In genomic region chr16:30808163-30808562, GRCh38 we compare ENCODE assay signal across 2 cellular contexts.
A peak's percentile ranks its signal among the peaks of the same experiment; 100 is the strongest.
TF ChIP-seq lines count a peak whose summit lies in the region.

No MANE protein-coding gene starts in this region.

TF ChIP-seq in HepG2, 621 proteins besides CTCF, POLR2A, EP300 and RAD21:
- no peak for TF ChIP-seq FOSL1 (CRISPR knock-in tag; IDR thresholded peaks at IDR 0.05; ENCODE audit: borderline replicate concordance)
- TF ChIP-seq, protein P1, sequence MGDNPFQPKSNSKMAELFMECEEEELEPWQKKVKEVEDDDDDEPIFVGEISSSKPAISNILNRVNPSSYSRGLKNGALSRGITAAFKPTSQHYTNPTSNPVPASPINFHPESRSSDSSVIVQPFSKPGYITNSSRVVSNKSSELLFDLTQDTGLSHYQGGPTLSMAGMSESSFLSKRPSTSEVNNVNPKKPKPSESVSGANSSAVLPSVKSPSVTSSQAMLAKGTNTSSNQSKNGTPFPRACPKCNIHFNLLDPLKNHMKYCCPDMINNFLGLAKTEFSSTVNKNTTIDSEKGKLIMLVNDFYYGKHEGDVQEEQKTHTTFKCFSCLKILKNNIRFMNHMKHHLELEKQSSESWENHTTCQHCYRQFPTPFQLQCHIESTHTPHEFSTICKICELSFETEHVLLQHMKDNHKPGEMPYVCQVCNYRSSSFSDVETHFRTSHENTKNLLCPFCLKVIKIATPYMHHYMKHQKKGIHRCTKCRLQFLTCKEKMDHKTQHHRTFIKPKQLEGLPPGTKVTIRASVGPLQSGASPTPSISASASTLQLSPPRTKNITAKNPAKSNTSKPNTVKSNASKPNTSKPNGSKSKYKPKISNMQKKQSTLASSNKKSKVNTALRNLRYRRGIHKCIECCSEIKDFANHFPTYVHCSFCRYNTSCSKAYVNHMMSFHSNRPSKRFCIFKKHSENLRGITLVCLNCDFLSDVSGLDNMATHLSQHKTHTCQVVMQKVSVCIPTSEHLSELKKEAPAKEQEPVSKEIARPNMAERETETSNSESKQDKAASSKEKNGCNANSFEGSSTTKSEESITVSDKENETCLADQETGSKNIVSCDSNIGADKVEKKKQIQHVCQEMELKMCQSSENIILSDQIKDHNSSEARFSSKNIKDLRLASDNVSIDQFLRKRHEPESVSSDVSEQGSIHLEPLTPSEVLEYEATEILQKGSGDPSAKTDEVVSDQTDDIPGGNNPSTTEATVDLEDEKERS (CRISPR knock-in tag; IDR thresholded peaks at IDR 0.05) = no peak
- no peak for TF ChIP-seq ATF6 (CRISPR knock-in tag; conservative IDR thresholded peaks at IDR 0.05)
- no peak for TF ChIP-seq RORA (CRISPR knock-in tag; IDR thresholded peaks at IDR 0.05)
- TF ChIP-seq, protein P2, sequence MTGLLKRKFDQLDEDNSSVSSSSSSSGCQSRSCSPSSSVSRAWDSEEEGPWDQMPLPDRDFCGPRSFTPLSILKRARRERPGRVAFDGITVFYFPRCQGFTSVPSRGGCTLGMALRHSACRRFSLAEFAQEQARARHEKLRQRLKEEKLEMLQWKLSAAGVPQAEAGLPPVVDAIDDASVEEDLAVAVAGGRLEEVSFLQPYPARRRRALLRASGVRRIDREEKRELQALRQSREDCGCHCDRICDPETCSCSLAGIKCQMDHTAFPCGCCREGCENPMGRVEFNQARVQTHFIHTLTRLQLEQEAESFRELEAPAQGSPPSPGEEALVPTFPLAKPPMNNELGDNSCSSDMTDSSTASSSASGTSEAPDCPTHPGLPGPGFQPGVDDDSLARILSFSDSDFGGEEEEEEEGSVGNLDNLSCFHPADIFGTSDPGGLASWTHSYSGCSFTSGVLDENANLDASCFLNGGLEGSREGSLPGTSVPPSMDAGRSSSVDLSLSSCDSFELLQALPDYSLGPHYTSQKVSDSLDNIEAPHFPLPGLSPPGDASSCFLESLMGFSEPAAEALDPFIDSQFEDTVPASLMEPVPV (CRISPR knock-in tag; IDR thresholded peaks at IDR 0.05) = 0 out of 2 replicates have a peak, but pooled peaks have one; percentile 17
- no peak for TF ChIP-seq ZNF280B (CRISPR knock-in tag; IDR thresholded peaks at IDR 0.05; ENCODE audit: borderline replicate concordance)
- TF ChIP-seq PCBP1 (IDR thresholded peaks at IDR 0.05; ENCODE audit: borderline replicate concordance, low read depth, low read length) = no peak

TF ChIP-seq in K562, 482 proteins besides CTCF, POLR2A, EP300 and RAD21:
- TF ChIP-seq ETS1 (conservative IDR thresholded peaks at IDR 0.05; ENCODE audit: control insufficient read depth, low read depth, low read length) (no peak), PHF21A (IDR thresholded peaks at IDR 0.05; ENCODE audit: borderline replicate concordance, low read depth) (no peak), ZNF583 (CRISPR knock-in tag; IDR thresholded peaks at IDR 0.05) (no peak), BCOR (IDR thresholded peaks at IDR 0.05) (no peak), ZNF57 (CRISPR knock-in tag; IDR thresholded peaks at IDR 0.05) (no peak), VEZF1 (CRISPR knock-in tag; IDR thresholded peaks at IDR 0.05) (no peak), FOS (IDR thresholded peaks at IDR 0.05; ENCODE audit: extremely low read depth, insufficient read length) (no peak), FOXP1 (CRISPR knock-in tag; IDR thresholded peaks at IDR 0.05) (no peak), ZNF655 (CRISPR knock-in tag; IDR thresholded peaks at IDR 0.05) (no peak), FOSL1 (tag; conservative IDR thresholded peaks at IDR 0.05) (no peak), EP400 (IDR thresholded peaks at IDR 0.05) (peak; percentile 7; the same call in 1 of the 2 replicates), NR2C1 (IDR thresholded peaks at IDR 0.05) (no peak), NR2C1 (tag; IDR thresholded peaks at IDR 0.05) (no peak), NFYB (IDR thresholded peaks at IDR 0.05; ENCODE audit: extremely low read depth, insufficient read length) (no peak), FIP1L1 (IDR thresholded peaks at IDR 0.05; ENCODE audit: low read depth, low read length, poor library complexity, severe bottlenecking) (no peak), CREB1 (IDR thresholded peaks at IDR 0.05) (no peak), CREB1 (CRISPR knock-in tag; IDR thresholded peaks at IDR 0.05) (no peak), TEAD1 (CRISPR knock-in tag; IDR thresholded peaks at IDR 0.05) (no peak), SPI1 (IDR thresholded peaks at IDR 0.05; ENCODE audit: borderline replicate concordance, low read depth, low read length) (peak; percentile 24; the same call in 1 of the 2 replicates), ZNF280A (IDR thresholded peaks at IDR 0.05; ENCODE audit: low read depth, partially characterized antibody) (no peak), SMAD4 (CRISPR knock-in tag; conservative IDR thresholded peaks at IDR 0.05) (no peak), PCBP2 (IDR thresholded peaks at IDR 0.05; ENCODE audit: low read depth, low read length, poor library complexity, severe bottlenecking) (no peak), HDAC1 (IDR thresholded peaks at IDR 0.05) (no peak), ZNF79 (CRISPR knock-in tag; IDR thresholded peaks at IDR 0.05; ENCODE audit: low read depth) (no peak), ZNF282 (CRISPR knock-in tag; IDR thresholded peaks at IDR 0.05) (no peak), FOXA1 (IDR thresholded peaks at IDR 0.05; ENCODE audit: borderline replicate concordance) (no peak), PRMT5 (CRISPR knock-in tag; IDR thresholded peaks at IDR 0.05) (no peak), C11orf30 (IDR thresholded peaks at IDR 0.05; ENCODE audit: low read depth) (peak; percentile 4; the same call in 1 of the 2 replicates), PML (IDR thresholded peaks at IDR 0.05; ENCODE audit: low read length) (no peak), ZNF316 (IDR thresholded peaks at IDR 0.05) (0 out of 2 replicates have a peak, but pooled peaks have one; percentile 10)
- TF ChIP-seq, protein P3, sequence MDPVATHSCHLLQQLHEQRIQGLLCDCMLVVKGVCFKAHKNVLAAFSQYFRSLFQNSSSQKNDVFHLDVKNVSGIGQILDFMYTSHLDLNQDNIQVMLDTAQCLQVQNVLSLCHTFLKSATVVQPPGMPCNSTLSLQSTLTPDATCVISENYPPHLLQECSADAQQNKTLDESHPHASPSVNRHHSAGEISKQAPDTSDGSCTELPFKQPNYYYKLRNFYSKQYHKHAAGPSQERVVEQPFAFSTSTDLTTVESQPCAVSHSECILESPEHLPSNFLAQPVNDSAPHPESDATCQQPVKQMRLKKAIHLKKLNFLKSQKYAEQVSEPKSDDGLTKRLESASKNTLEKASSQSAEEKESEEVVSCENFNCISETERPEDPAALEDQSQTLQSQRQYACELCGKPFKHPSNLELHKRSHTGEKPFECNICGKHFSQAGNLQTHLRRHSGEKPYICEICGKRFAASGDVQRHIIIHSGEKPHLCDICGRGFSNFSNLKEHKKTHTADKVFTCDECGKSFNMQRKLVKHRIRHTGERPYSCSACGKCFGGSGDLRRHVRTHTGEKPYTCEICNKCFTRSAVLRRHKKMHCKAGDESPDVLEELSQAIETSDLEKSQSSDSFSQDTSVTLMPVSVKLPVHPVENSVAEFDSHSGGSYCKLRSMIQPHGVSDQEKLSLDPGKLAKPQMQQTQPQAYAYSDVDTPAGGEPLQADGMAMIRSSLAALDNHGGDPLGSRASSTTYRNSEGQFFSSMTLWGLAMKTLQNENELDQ (CRISPR knock-in tag; IDR thresholded peaks at IDR 0.05; ENCODE audit: borderline replicate concordance) = no peak
TF ChIP-seq in K562: peak in this region for 4.
